In genomic region chr11:74685338-74685737, GRCh38 we compare ENCODE assay signal across 22 cellular contexts. TPM values are rescaled to one million over a fixed set of nuclear protein-coding genes. Genes with fewer than 3 reads are reported as not detected.
"Had no signal": no experiment of that assay in that cellular context is flagged by ENCODE, and none has a peak within 500 bp of the region (broad histone marks: within the 10 kb centered on the region; RNA-seq: fewer than 3 reads in every experiment).

No MANE protein-coding gene starts in this region.

- ATAC-seq: activated CD4-positive, CD25-positive, alpha-beta regulatory T cell treated with anti-CD3 and anti-CD28 coated beads, Interleukin-2, amount 50 U/mL, for 24 hours; activated CD8-positive, alpha-beta T cell treated with anti-CD3 and anti-CD28 coated beads, Interleukin-2, amount 10 ng/mL, durations not matched to agents 7 days and 5 days; PC-3; SK-N-SH treated with all-trans-retinoic acid at 6 μM for 48 hours had no signal

- DNase-seq: activated CD4-positive, alpha-beta T cell treated with anti-CD3 and anti-CD28 coated beads for 4 hours; activated CD8-positive, alpha-beta memory T cell treated with anti-CD3 and anti-CD28 coated beads, Interleukin-2, amount 50 U/mL, for 48 hours; activated CD8-positive, alpha-beta T cell treated with anti-CD3 and anti-CD28 coated beads, Interleukin-2, amount 10 ng/mL, durations not matched to agents 7 days and 5 days; activated naive CD4-positive, alpha-beta T cell treated with anti-CD3 and anti-CD28 coated beads, Interleukin-2, amount 50 U/mL, for 16 hours; activated T-cell treated with anti-CD3 and anti-CD28 coated beads, Interleukin-2, amount 50 U/mL, for 1 hour; central memory CD4-positive, alpha-beta T cell; NCI-H1048; NCI-H146; NCI-H187 treated with DMSO at 0.1 percent for 48 hours; NCI-H2081 treated with DMSO at 0.1 percent for 48 hours; NCI-H446; PC-3; SHP77; SW 1271 had no signal

- H3K27ac Mint-ChIP-seq: activated CD8-positive, alpha-beta T cell treated with anti-CD3 and anti-CD28 coated beads, Interleukin-2, amount 10 ng/mL, durations not matched to agents 7 days and 5 days; activated naive CD8-positive, alpha-beta T cell treated with anti-CD3 and anti-CD28 coated beads, Interleukin-2, amount 10 ng/mL, durations not matched to agents 7 days and 5 days; T-helper 2 cell treated with Interferon-gamma antibody and Interleukin-4, amounts not matched to agents 5 μg/mL and 100 μg/mL, for 36 hours had no signal

- H3K36me3 Mint-ChIP-seq: activated naive CD8-positive, alpha-beta T cell treated with anti-CD3 and anti-CD28 coated beads, Interleukin-2, amount 10 ng/mL, durations not matched to agents 7 days and 5 days had no signal

- H3K4me3 Mint-ChIP-seq: activated CD8-positive, alpha-beta T cell treated with anti-CD3 and anti-CD28 coated beads, Interleukin-2, amount 10 ng/mL, durations not matched to agents 7 days and 5 days; activated naive CD8-positive, alpha-beta T cell treated with anti-CD3 and anti-CD28 coated beads, Interleukin-2, amount 10 ng/mL, durations not matched to agents 7 days and 5 days; T-helper 2 cell treated with Interferon-gamma antibody and Interleukin-4, amounts not matched to agents 5 μg/mL and 100 μg/mL, for 36 hours had no signal

- H3K9me3 Mint-ChIP-seq: T-helper 2 cell treated with Interferon-gamma antibody and Interleukin-4, amounts not matched to agents 5 μg/mL and 100 μg/mL, for 36 hours had no signal

RNA-seq across cellular contexts. Expression of gene CHRDL2, which starts 45.9 kb away (rescaled TPM):
- total RNA-seq: activated CD8-positive, alpha-beta T cell treated with anti-CD3 and anti-CD28 coated beads, Interleukin-2, amount 10 ng/mL, durations not matched to agents 7 days and 5 days; activated naive CD8-positive, alpha-beta T cell treated with anti-CD3 and anti-CD28 coated beads, Interleukin-2, amount 10 ng/mL, durations not matched to agents 7 days and 5 days; LHCN-M2; M059J; PC-3; SJSA1; T-helper 1 cell treated with Interleukin-12 subunit alpha and Interleukin-12 subunit beta and Interleukin-4 antibody, amounts not matched to agents 30 ng/mL and 1 ng/mL, for 36 hours had no signal
